Comparison of ENCODE assay signal across 17 cellular contexts in the genomic region with DNA sequence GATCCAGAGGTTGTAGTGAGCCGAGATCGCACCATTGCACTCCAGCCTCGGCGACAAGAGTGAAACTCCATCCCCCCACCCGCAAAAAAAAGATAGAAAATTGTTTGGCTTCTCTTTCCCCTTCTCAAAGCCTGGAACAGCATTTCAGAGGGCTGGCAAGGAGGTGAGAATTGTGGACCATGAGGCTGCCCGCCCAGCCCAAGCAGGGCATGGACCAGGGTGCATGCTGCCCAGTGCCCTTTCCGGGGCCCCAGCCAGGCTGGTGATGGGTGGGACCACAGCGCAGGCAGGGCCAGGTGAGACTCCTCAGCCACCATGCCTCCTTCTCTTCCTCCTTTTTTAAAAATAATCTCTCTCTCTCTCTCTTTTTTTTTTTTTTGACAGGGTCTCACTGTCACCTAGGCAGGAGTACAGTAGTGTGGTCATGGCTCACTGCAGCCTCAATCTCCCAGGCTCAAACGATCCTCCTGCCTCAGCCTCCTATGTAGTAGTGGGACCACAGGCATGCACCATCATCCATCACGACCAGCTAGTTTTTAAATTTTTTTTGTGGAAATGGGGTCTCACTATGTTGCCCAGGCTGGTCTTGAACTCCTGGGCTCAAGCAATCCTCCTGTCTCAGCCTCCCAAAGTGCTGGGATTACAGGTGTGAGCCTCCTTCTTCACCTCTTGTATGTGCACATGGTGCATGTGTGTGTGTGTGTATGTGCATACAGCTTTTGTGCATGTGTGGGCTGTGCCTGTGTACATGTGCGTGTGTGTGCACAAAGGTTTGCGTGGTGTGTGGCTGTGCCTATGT. TPM values are rescaled to one million over a fixed set of nuclear protein-coding genes. Genes with fewer than 3 reads are reported as not detected.
"Had no signal": no experiment of that assay in that cellular context is flagged by ENCODE, and none has a peak within 500 bp of the region (broad histone marks: within the 10 kb centered on the region; RNA-seq: fewer than 3 reads in every experiment).

No MANE protein-coding gene starts in this region.

- H3K4me3 Mint-ChIP-seq: nephron; T-helper 1 cell treated with Interleukin-12 subunit alpha and Interleukin-12 subunit beta and Interleukin-4 antibody, amounts not matched to agents 30 μg/mL and 1 μg/mL, for 36 hours had no signal

- H3K4me3 ChIP-seq: adrenal gland, breast epithelium, tibial nerve had no signal

- H3K27ac ChIP-seq: adrenal gland, breast epithelium, tibial nerve had no signal

- H3K36me3 ChIP-seq: adrenal gland, breast epithelium, spleen, tibial nerve had no signal

- H3K36me3 Mint-ChIP-seq: activated naive CD4-positive, alpha-beta T cell treated with anti-CD3 and anti-CD28 coated beads, Interleukin-2, amount 50 U/mL, for 72 hours had no signal

- DNase-seq: activated CD4-positive, CD25-positive, alpha-beta regulatory T cell treated with anti-CD3 and anti-CD28 coated beads, Interleukin-2, amount 50 U/mL, for 72 hours; activated CD8-positive, alpha-beta memory T cell treated with anti-CD3 and anti-CD28 coated beads for 24 hours; activated CD8-positive, alpha-beta memory T cell treated with anti-CD3 and anti-CD28 coated beads, Interleukin-2, amount 50 U/mL, for 48 hours; activated gamma-delta T cell; adrenal gland; dermis blood vessel endothelial cell; effector memory CD8-positive, alpha-beta T cell; left ventricle myocardium superior; mesenchymal stem cell; posterior cingulate gyrus; stimulated activated naive CD8-positive, alpha-beta T cell treated with anti-CD3 and anti-CD28 coated beads, Interleukin-15, Interleukin-2, amounts not matched to agents 100 U/mL and 50 U/mL, for 24 hours had no signal

- H3K27me3 ChIP-seq: adrenal gland, breast epithelium, tibial nerve had no signal

- H3K9me3 ChIP-seq: adrenal gland, breast epithelium, spleen, tibial nerve had no signal

- ATAC-seq: activated naive CD4-positive, alpha-beta T cell treated with anti-CD3 and anti-CD28 coated beads, Interleukin-2, amount 50 U/mL, for 72 hours; effector memory CD8-positive, alpha-beta T cell; left ventricle myocardium superior; stimulated activated naive CD8-positive, alpha-beta T cell treated with anti-CD3 and anti-CD28 coated beads, Interleukin-15, Interleukin-2, amounts not matched to agents 100 U/mL and 50 U/mL, for 24 hours had no signal

- H3K9me3 Mint-ChIP-seq: activated naive CD4-positive, alpha-beta T cell treated with anti-CD3 and anti-CD28 coated beads, Interleukin-2, amount 50 U/mL, for 72 hours; effector memory CD8-positive, alpha-beta T cell; nephron; T-helper 1 cell treated with Interleukin-12 subunit alpha and Interleukin-12 subunit beta and Interleukin-4 antibody, amounts not matched to agents 30 μg/mL and 1 μg/mL, for 36 hours had no signal

RNA-seq across cellular contexts. Expression of gene VRTN, which starts 55.5 kb away (rescaled TPM):
- polyA plus RNA-seq: adrenal gland had no signal
